Comparison of ENCODE assay signal across 21 cellular contexts in the genomic region with DNA sequence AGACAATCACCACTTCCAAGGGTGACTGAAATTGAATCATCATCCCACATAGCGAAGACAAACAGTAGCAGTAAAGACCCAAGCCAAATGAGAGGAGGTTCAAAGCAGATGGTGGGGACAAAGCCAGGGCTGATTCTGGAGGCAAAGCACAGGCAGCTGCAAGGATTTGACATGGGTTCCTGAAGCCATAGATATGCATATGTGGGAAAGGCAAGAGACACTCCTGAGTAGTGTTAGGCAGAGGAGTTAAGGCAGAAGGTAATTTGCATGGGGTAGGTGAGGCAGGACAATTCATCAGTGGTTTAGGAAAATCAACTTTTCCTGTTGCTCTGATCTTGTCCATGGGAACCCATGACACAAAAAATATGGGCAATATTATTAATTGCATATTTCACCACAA.
"Had no signal": no experiment of that assay in that cellular context is flagged by ENCODE, and none has a peak within 500 bp of the region (broad histone marks: within the 10 kb centered on the region; RNA-seq: fewer than 3 reads in every experiment).

No MANE protein-coding gene starts in this region.

- H2AFZ ChIP-seq: PC-9 had no signal

- H3K4me1 ChIP-seq: Peyer's patch, SJSA1 had no signal

- H3K9me3 ChIP-seq: Peyer's patch, SJSA1 had no signal

- H3K27ac ChIP-seq: PC-9, Peyer's patch, SJSA1, SK-N-MC had no signal

- H3K4me2 ChIP-seq: PC-9 had no signal

- H3K27me3 ChIP-seq: Peyer's patch, SJSA1 had no signal

- H3K4me3 ChIP-seq: PC-9, Peyer's patch, SJSA1, SK-N-MC had no signal

- DNase-seq: KBM-7, MV-4-11, NCI-H1048, NCI-H1105, NCI-H1417, NCI-H1436 treated with DMSO at 0.1 percent for 48 hours, NCI-H1694, NCI-H187 treated with DMSO at 0.1 percent for 48 hours, NCI-H2029 treated with DMSO at 0.1 percent for 48 hours, NCI-H2171 treated with DMSO at 0.1 percent for 48 hours, NCI-H345, NCI-H524, NCI-H526 treated with DMSO at 0.1 percent for 48 hours, NCI-H774, OCI-M1, PC-9, Peyer's patch, Right ventricle myocardium superior, SIG-M5 had no signal

- H3K36me3 ChIP-seq: Peyer's patch, SJSA1 had no signal
